Comparison of ENCODE assay signal across 21 cellular contexts in genomic region chr6:168557512-168557911, GRCh38.
"Had no signal": no experiment of that assay in that cellular context is flagged by ENCODE, and none has a peak within 500 bp of the region (broad histone marks: within the 10 kb centered on the region; RNA-seq: fewer than 3 reads in every experiment).

No MANE protein-coding gene starts in this region.

- H3K27ac ChIP-seq: HL-60, RWPE1 had no signal

- FAIRE-seq: HTR-8/SVneo, RCC 7860 had no signal

- H3K36me3 ChIP-seq: MG63 had no signal

- H3K4me3 ChIP-seq: MG63 had no signal

- H3K27me3 ChIP-seq: MG63 had no signal

- DNase-seq: Karpas-422, KG1, MG63, NCI-H1092 treated with DMSO at 0.1 percent for 48 hours, NCI-H1436, NCI-H187, NCI-H2029, NCI-H2081 treated with DMSO at 0.1 percent for 48 hours, NCI-H2171, NCI-H226, NCI-H446, NCI-H510A, NCI-H524 treated with DMSO at 0.1 percent for 48 hours, NCI-H69, NCI-H774, SHP77 had no signal

- ATAC-seq: SK-N-SH treated with all-trans-retinoic acid at 6 μM for 48 hours had no signal
